In the genomic region with DNA sequence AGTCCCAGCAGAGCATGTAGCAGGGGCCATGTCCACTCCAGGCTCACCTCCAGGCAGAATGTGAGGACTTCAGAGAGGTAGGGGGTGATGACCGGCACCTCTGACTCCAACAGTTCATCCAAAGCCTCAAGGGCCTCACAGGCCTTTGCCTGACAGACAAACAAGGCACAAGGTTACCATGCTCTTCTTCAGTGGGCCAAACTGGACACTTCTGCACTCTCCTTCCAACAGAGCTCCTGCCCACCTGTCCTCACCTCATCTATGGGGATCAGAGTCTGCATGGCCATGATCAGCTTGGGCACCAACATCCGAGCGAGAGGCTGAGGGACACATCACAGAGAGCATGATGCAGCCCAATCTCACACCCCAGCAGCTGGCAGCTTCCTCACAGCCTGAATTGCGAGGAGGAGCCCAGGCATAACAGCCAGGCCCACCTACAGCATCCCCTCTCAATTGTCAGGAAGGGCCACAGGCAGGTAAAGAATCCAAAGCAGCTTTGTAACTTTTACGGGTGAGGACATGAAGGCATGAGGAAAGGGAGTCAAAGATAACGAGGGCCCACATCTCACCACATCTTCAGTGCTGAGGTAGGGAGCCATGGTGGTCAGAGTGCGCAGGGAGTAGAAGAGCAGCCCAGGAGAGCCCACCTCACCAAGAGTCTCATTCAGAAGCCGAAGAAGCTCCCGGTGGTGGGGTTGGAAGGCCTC, we compare ENCODE assay signal across 14 cellular contexts. TPM values are rescaled to one million over a fixed set of nuclear protein-coding genes. Genes with fewer than 3 reads are reported as not detected.
A peak's percentile ranks its signal among the peaks of the same experiment; 100 is the strongest.
DNase-seq lines count a peak whose midpoint lies in the region; ATAC-seq and TF ChIP-seq lines count a peak whose summit lies in the region.
"Had no signal": no experiment of that assay in that cellular context is flagged by ENCODE, and none has a peak within 500 bp of the region (broad histone marks: within the 10 kb centered on the region; RNA-seq: fewer than 3 reads in every experiment).

No MANE protein-coding gene starts in this region.

- no peaks in the 10 kb centered on the region for H3K27me3 ChIP-seq in CD8-positive, alpha-beta T cell (ENCODE audit: insufficient read depth, low read length)
- H3K27me3 ChIP-seq in adipocyte (replicated peaks; ENCODE audit: control insufficient read depth, insufficient read depth, low read length) = no peaks in the 10 kb centered on the region
- no peaks in the 10 kb centered on the region for H3K27me3 ChIP-seq in neural cell (ENCODE audit: insufficient read depth, low read depth, low read length)
- H3K27me3 ChIP-seq: left lung, upper lobe of left lung had no signal

- CTCF ChIA-PET in CD8-positive, alpha-beta T cell (lab: Charles Lee) = interaction anchor here (1.0 to 3.4 kb wide), 5 partner anchors 8 to 129 kb away, joined by 3 to 16 read pairs (median 6); a partner anchor contains a TSS

- no peak overlapping the region for H3K4me3 ChIP-seq in CD8-positive, alpha-beta T cell (ENCODE audit: low read depth, low read length)
- peak overlapping the region; percentile 91 for H3K4me3 ChIP-seq in adipocyte (ENCODE audit: low read length)
- H3K4me3 ChIP-seq in neural cell (ENCODE audit: low read length) = peak overlapping the region; percentile 92

- no peak overlapping the region for H3K27ac Mint-ChIP-seq in CD8-positive, alpha-beta T cell

- H3K4me2 ChIP-seq in neural cell (ENCODE audit: low read length) = no peak overlapping the region

- no peaks in the 10 kb centered on the region for H3K9me3 Mint-ChIP-seq in CD8-positive, alpha-beta T cell

- no peak for TF ChIP-seq RAD21 in neural cell (conservative IDR thresholded peaks at IDR 0.05)

- H3K36me3 Mint-ChIP-seq in CD8-positive, alpha-beta T cell = peaks cover 64% of the 10 kb centered on the region

- peaks cover 27% of the 10 kb centered on the region for H3K4me1 Mint-ChIP-seq in CD8-positive, alpha-beta T cell (ENCODE audit: low read depth)

- peaks cover 17% of the 10 kb centered on the region for H3K4me1 ChIP-seq in CD8-positive, alpha-beta T cell (ENCODE audit: insufficient read depth, low read length)
- peaks cover 20% of the 10 kb centered on the region for H3K4me1 ChIP-seq in adipocyte (ENCODE audit: control insufficient read depth, insufficient read depth, low read length)

- ATAC-seq in CD8-positive, alpha-beta T cell = no peak
- no peak for ATAC-seq in GM21515 (IDR thresholded peaks at IDR 0.05; ENCODE audit: unreplicated experiment)
- ATAC-seq: left lung had no signal

- H3K9me3 ChIP-seq in CD8-positive, alpha-beta T cell (ENCODE audit: low read length) = no peaks in the 10 kb centered on the region
- H3K9me3 ChIP-seq in KOPT-K1 (ENCODE audit: insufficient read depth, low read length, poor library complexity, severe bottlenecking) (no peaks in the 10 kb centered on the region), adipocyte (ENCODE audit: control insufficient read depth, low read length) (no peaks in the 10 kb centered on the region), neural cell (ENCODE audit: low read length) (no peaks in the 10 kb centered on the region)
- H3K9me3 ChIP-seq: left lung, upper lobe of left lung had no signal

- H2AFZ ChIP-seq in neural cell (ENCODE audit: low read depth, low read length) = no peak overlapping the region

- H3K27ac ChIP-seq in CD8-positive, alpha-beta T cell (ENCODE audit: low read depth, low read length) = no peak overlapping the region
- H3K27ac ChIP-seq in KOPT-K1 (ENCODE audit: low read depth, low read length, poor library complexity, severe bottlenecking) (peak overlapping the region; percentile 66), neural cell (ENCODE audit: low read length) (no peak overlapping the region)

- H3K9ac ChIP-seq in adipocyte (ENCODE audit: low read length) = peak overlapping the region; percentile 92
- H3K9ac ChIP-seq in neural cell (ENCODE audit: low read length) = no peak overlapping the region

- no peak for TF ChIP-seq CTCF in CD8-positive, alpha-beta T cell (IDR thresholded peaks at IDR 0.05)
- TF ChIP-seq CTCF in neural cell (IDR thresholded peaks at IDR 0.05; ENCODE audit: poor library complexity, severe bottlenecking) = no peak

- H3K4me3 Mint-ChIP-seq in CD8-positive, alpha-beta T cell = peak overlapping the region; percentile 67

- POLR2A ChIA-PET in CD8-positive, alpha-beta T cell (lab: Charles Lee) = interaction anchor here (0.7 to 2.8 kb wide), 5 partner anchors 9 to 85 kb away, joined by 3 to 17 read pairs (median 4); a partner anchor contains a TSS

- peaks cover 25% of the 10 kb centered on the region for H3K36me3 ChIP-seq in CD8-positive, alpha-beta T cell (ENCODE audit: insufficient read depth, low read length)
- H3K36me3 ChIP-seq in KOPT-K1 (ENCODE audit: insufficient read depth, low read length) = peaks cover 72% of the 10 kb centered on the region
- peaks cover 57% of the 10 kb centered on the region for H3K36me3 ChIP-seq in adipocyte (ENCODE audit: control insufficient read depth, insufficient read depth, low read length, severe bottlenecking)
- no peaks in the 10 kb centered on the region for H3K36me3 ChIP-seq in neural cell (ENCODE audit: insufficient read depth, low read length)

- no peaks in the 10 kb centered on the region for H3F3A ChIP-seq in neural cell (ENCODE audit: insufficient read depth, low read length, poor library complexity, severe bottlenecking)

- peaks cover 3% of the 10 kb centered on the region for H3K79me2 ChIP-seq in neural cell (replicated peaks; ENCODE audit: insufficient read depth, low read length)

- intact Hi-C loops in CD8-positive, alpha-beta T cell (cut with DNase I, micrococcal nuclease) = no loop called here

- DNase-seq in CD8-positive, alpha-beta T cell = no peak
- no peak for DNase-seq in adipocyte (ENCODE audit: low read depth)
- DNase-seq in dedifferentiated amniotic fluid mesenchymal stem cell (ENCODE audit: extremely low spot score) = no peak
- DNase-seq in activated effector memory CD4-positive, alpha-beta T cell treated with Interleukin-2 at 50 U/mL for 16 hours = no peak
- DNase-seq: dermis blood vessel endothelial cell, DMS153, left lung, NCI-H1105 treated with DMSO at 0.1 percent for 48 hours, NCI-H82, upper lobe of left lung had no signal

- H3K9me2 ChIP-seq in neural cell (ENCODE audit: insufficient read depth, low read length) = no peaks in the 10 kb centered on the region

- H3K27me3 Mint-ChIP-seq in CD8-positive, alpha-beta T cell (ENCODE audit: low read depth) = no peaks in the 10 kb centered on the region

- H4K20me1 ChIP-seq in neural cell (ENCODE audit: insufficient read depth) = peaks cover 4% of the 10 kb centered on the region

- no peak for TF ChIP-seq EP300 in neural cell (conservative IDR thresholded peaks at IDR 0.05; ENCODE audit: poor library complexity, severe bottlenecking)

TF ChIP-seq in neural cell, 6 proteins besides CTCF, POLR2A, EP300 and RAD21:
- TF ChIP-seq EZH2 (IDR thresholded peaks at IDR 0.05; ENCODE audit: borderline replicate concordance, insufficient read depth, low read length, poor library complexity, severe bottlenecking) (no peak), TAF1 (IDR thresholded peaks at IDR 0.05; ENCODE audit: low read depth) (no peak), SMC3 (conservative IDR thresholded peaks at IDR 0.05; ENCODE audit: poor library complexity) (no peak), POLR2AphosphoS5 (IDR thresholded peaks at IDR 0.05) (no peak), MXI1 (conservative IDR thresholded peaks at IDR 0.05; ENCODE audit: poor library complexity, severe bottlenecking) (no peak)
- TF ChIP-seq, protein P1, sequence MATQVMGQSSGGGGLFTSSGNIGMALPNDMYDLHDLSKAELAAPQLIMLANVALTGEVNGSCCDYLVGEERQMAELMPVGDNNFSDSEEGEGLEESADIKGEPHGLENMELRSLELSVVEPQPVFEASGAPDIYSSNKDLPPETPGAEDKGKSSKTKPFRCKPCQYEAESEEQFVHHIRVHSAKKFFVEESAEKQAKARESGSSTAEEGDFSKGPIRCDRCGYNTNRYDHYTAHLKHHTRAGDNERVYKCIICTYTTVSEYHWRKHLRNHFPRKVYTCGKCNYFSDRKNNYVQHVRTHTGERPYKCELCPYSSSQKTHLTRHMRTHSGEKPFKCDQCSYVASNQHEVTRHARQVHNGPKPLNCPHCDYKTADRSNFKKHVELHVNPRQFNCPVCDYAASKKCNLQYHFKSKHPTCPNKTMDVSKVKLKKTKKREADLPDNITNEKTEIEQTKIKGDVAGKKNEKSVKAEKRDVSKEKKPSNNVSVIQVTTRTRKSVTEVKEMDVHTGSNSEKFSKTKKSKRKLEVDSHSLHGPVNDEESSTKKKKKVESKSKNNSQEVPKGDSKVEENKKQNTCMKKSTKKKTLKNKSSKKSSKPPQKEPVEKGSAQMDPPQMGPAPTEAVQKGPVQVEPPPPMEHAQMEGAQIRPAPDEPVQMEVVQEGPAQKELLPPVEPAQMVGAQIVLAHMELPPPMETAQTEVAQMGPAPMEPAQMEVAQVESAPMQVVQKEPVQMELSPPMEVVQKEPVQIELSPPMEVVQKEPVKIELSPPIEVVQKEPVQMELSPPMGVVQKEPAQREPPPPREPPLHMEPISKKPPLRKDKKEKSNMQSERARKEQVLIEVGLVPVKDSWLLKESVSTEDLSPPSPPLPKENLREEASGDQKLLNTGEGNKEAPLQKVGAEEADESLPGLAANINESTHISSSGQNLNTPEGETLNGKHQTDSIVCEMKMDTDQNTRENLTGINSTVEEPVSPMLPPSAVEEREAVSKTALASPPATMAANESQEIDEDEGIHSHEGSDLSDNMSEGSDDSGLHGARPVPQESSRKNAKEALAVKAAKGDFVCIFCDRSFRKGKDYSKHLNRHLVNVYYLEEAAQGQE (IDR thresholded peaks at IDR 0.05; ENCODE audit: borderline replicate concordance) = no peak

RNA-seq across cellular contexts. Expression of a gene that starts 1.6 kb away (rescaled TPM):
- total RNA-seq in CD8-positive, alpha-beta T cell = 10 to 100 TPM; 69.2 to 75.6 TPM
- 9.2 and 13.4 TPM in 2 replicates for polyA plus RNA-seq in neural cell
- 14.6 and 17.0 TPM in 2 replicates for polyA minus RNA-seq in neural cell

RNA-seq across cellular contexts. Expression of a gene that starts 8.3 kb away (rescaled TPM):
- total RNA-seq in CD8-positive, alpha-beta T cell = 10 to 100 TPM; 17.5 to 20.4 TPM
- 25.1 and 34.2 TPM in 2 replicates for polyA plus RNA-seq in neural cell
- 21.3 and 22.4 TPM in 2 replicates for polyA minus RNA-seq in neural cell

RNA-seq across cellular contexts. Expression of a gene that starts 15.1 kb away (rescaled TPM):
- 100 to 1,000 TPM; 131 to 144 TPM for total RNA-seq in CD8-positive, alpha-beta T cell
- polyA plus RNA-seq in neural cell = 18.5 and 22.8 TPM in 2 replicates
- polyA minus RNA-seq in neural cell = 12.2 and 15.3 TPM in 2 replicates

RNA-seq across cellular contexts. Expression of a gene that starts 18.5 kb away (rescaled TPM):
- under 1 TPM; 0.38 to 0.56 TPM for total RNA-seq in CD8-positive, alpha-beta T cell
- 0.17 TPM in 1 of 2 replicates, not detected in the other for polyA plus RNA-seq in neural cell
- not detected in 2 replicates for polyA minus RNA-seq in neural cell
- total RNA-seq: dermis blood vessel endothelial cell, glomerular endothelial cell had no signal

RNA-seq across cellular contexts. Expression of a gene that starts 25.9 kb away (rescaled TPM):
- 100 to 1,000 TPM; 270 to 307 TPM for total RNA-seq in CD8-positive, alpha-beta T cell
- 5.9 and 19.6 TPM in 2 replicates for polyA plus RNA-seq in neural cell
- polyA minus RNA-seq in neural cell = 2.7 and 4.6 TPM in 2 replicates
